In genomic region chrX:38151426-38151825, GRCh38 we compare ENCODE assay signal across 30 cellular contexts.
A peak's percentile ranks its signal among the peaks of the same experiment; 100 is the strongest.
DNase-seq lines count a peak whose midpoint lies in the region; ATAC-seq, FAIRE-seq and TF ChIP-seq lines count a peak whose summit lies in the region.
"Had no signal": no experiment of that assay in that cellular context is flagged by ENCODE, and none has a peak within 500 bp of the region (broad histone marks: within the 10 kb centered on the region; RNA-seq: fewer than 3 reads in every experiment).

No MANE protein-coding gene starts in this region.

- no peaks in the 10 kb centered on the region for H3K79me2 ChIP-seq in astrocyte (ENCODE audit: insufficient read depth, low read length)

- no peaks in the 10 kb centered on the region for H4K20me1 ChIP-seq in astrocyte (ENCODE audit: insufficient read depth, low read length)
- H4K20me1 ChIP-seq: BLaER1 had no signal

- H3K27me3 Mint-ChIP-seq in astrocyte (ENCODE audit: low read depth, unreplicated experiment): no peaks in the 10 kb centered on the region
- H3K27me3 Mint-ChIP-seq: progenitor cell of endocrine pancreas had no signal

- peak overlapping the region; percentile 86 for H3K27ac Mint-ChIP-seq in astrocyte (ENCODE audit: unreplicated experiment)
- H3K27ac Mint-ChIP-seq: mesothelial cell of epicardium; progenitor cell of endocrine pancreas; stimulated activated naive B cell treated with anti-CD40 and anti-IgM and Interleukin-4, amounts not matched to agents 10 μg/mL and 1 μg/mL and 100 μg/mL, for 72 hours; T-cell had no signal

- H3K9me3 ChIP-seq in astrocyte (ENCODE audit: insufficient read depth, low read depth, low read length): no peaks in the 10 kb centered on the region
- H3K9me3 ChIP-seq: BLaER1, Caco-2, testis had no signal

- H3K27ac ChIP-seq in astrocyte (ENCODE audit: low read depth, low read length): peak overlapping the region; percentile 10
- H3K27ac ChIP-seq: 22Rv1, BLaER1, testis had no signal

- peak; percentile 16 for DNase-seq in A172 (ENCODE audit: low spot score)
- peak; percentile 48 for DNase-seq in HK-2 (ENCODE audit: unreplicated experiment)
- peak; percentile 92 for DNase-seq in astrocyte (ENCODE audit: low read depth)
- DNase-seq in kidney tubule cell (ENCODE audit: low spot score): peak; percentile 13
- DNase-seq in activated naive CD4-positive, alpha-beta T cell (lab: John Stamatoyannopoulos, UW): no peak
- DNase-seq in left ventricle myocardium superior: no peak
- no peak for DNase-seq in anterior cingulate cortex (lab: John Stamatoyannopoulos, UW)
- DNase-seq: activated CD4-positive, alpha-beta T cell treated with anti-CD3 and anti-CD28 coated beads for 1 hour; activated naive CD4-positive, alpha-beta T cell treated with Interleukin-2 at 50 U/mL for 16 hours; activated T-cell treated with anti-CD3 and anti-CD28 coated beads, Interleukin-2, amount 50 U/mL, for 1 hour; Caco-2; cerebellar nuclear complex; DMS79 treated with DMSO at 0.1 percent for 48 hours; effector CD4-positive, alpha-beta T cell; Karpas-422; NCI-H1694 treated with DMSO at 0.1 percent for 48 hours; NCI-H748 treated with DMSO at 0.1 percent for 48 hours; SHP77 treated with DMSO at 0.1 percent for 48 hours; small intestine; stimulated activated naive B cell treated with anti-CD40 and anti-IgM and Interleukin-4, amounts not matched to agents 10 μg/mL and 1 μg/mL and 100 μg/mL, for 72 hours; T-cell; testis had no signal

- peaks cover 19% of the 10 kb centered on the region for H3K4me1 Mint-ChIP-seq in astrocyte (ENCODE audit: low read depth, unreplicated experiment)
- H3K4me1 Mint-ChIP-seq: mesothelial cell of epicardium; neural crest cell; stimulated activated naive B cell treated with anti-CD40 and anti-IgM and Interleukin-4, amounts not matched to agents 10 μg/mL and 1 μg/mL and 100 μg/mL, for 72 hours; T-cell had no signal

- no peak for TF ChIP-seq CTCF in astrocyte (IDR thresholded peaks at IDR 0.05; ENCODE audit: insufficient read depth, low read depth, low read length)

- no peaks in the 10 kb centered on the region for H3K27me3 ChIP-seq in astrocyte (ENCODE audit: insufficient read depth, low read length)
- H3K27me3 ChIP-seq: BLaER1, testis had no signal

- H3K9me3 Mint-ChIP-seq in astrocyte (ENCODE audit: unreplicated experiment): no peaks in the 10 kb centered on the region
- H3K9me3 Mint-ChIP-seq: neural crest cell; stimulated activated naive B cell treated with anti-CD40 and anti-IgM and Interleukin-4, amounts not matched to agents 10 μg/mL and 1 μg/mL and 100 μg/mL, for 72 hours; T-cell had no signal

- ATAC-seq in left ventricle myocardium superior (no peak), HG02870 (IDR thresholded peaks at IDR 0.05; ENCODE audit: unreplicated experiment) (no peak)
- ATAC-seq: esophagus mucosa; stimulated activated naive B cell treated with anti-CD40 and anti-IgM and Interleukin-4, amounts not matched to agents 10 μg/mL and 1 μg/mL and 100 μg/mL, for 72 hours; T-cell had no signal

- H3K36me3 ChIP-seq in astrocyte (ENCODE audit: insufficient read depth, low read length): no peaks in the 10 kb centered on the region
- H3K36me3 ChIP-seq: BLaER1 had no signal

- no peak overlapping the region for H3K4me3 ChIP-seq in astrocyte (ENCODE audit: insufficient read depth, low read depth, low read length)
- H3K4me3 ChIP-seq: BLaER1, testis had no signal

- intact Hi-C loops in left ventricle myocardium superior (cut with micrococcal nuclease): no loop called here

- no peak overlapping the region for H3K4me3 Mint-ChIP-seq in astrocyte (ENCODE audit: unreplicated experiment)
- H3K4me3 Mint-ChIP-seq: mesothelial cell of epicardium; neural crest cell; stimulated activated naive B cell treated with anti-CD40 and anti-IgM and Interleukin-4, amounts not matched to agents 10 μg/mL and 1 μg/mL and 100 μg/mL, for 72 hours; T-cell had no signal

- H3K9ac ChIP-seq in astrocyte (ENCODE audit: low read length): no peak overlapping the region
- H3K9ac ChIP-seq: BLaER1 had no signal

- H3K36me3 Mint-ChIP-seq in astrocyte (ENCODE audit: low read depth, unreplicated experiment): peaks cover 2% of the 10 kb centered on the region
- H3K36me3 Mint-ChIP-seq: mesothelial cell of epicardium; stimulated activated naive B cell treated with anti-CD40 and anti-IgM and Interleukin-4, amounts not matched to agents 10 μg/mL and 1 μg/mL and 100 μg/mL, for 72 hours; T-cell had no signal

- H2AFZ ChIP-seq in astrocyte (ENCODE audit: low read depth, low read length): no peak overlapping the region

- peaks cover 3% of the 10 kb centered on the region for H3K4me1 ChIP-seq in astrocyte (ENCODE audit: insufficient read depth, low read length)
- H3K4me1 ChIP-seq: Caco-2, testis had no signal

- peak; percentile 84 for FAIRE-seq in astrocyte (lab: Jason Lieb, UNC)
- FAIRE-seq: small intestine, TTC549 had no signal

- peak overlapping the region; percentile 34 for H3K4me2 ChIP-seq in astrocyte (ENCODE audit: low read length)
- H3K4me2 ChIP-seq: BLaER1 had no signal

Comparison
In these comparisons a context has a peak if more than half of its experiments do, and no peak if none do; other contexts are left out.
1. DNase-seq: peak in A172 (single experiment), HK-2 (single experiment), astrocyte (single experiment) and kidney tubule cell (single experiment); none in activated naive CD4-positive, alpha-beta T cell (0 of 4), left ventricle myocardium superior (single experiment) and anterior cingulate cortex (0 of 58).